Comparison of ENCODE assay signal across 21 cellular contexts in the genomic region with DNA sequence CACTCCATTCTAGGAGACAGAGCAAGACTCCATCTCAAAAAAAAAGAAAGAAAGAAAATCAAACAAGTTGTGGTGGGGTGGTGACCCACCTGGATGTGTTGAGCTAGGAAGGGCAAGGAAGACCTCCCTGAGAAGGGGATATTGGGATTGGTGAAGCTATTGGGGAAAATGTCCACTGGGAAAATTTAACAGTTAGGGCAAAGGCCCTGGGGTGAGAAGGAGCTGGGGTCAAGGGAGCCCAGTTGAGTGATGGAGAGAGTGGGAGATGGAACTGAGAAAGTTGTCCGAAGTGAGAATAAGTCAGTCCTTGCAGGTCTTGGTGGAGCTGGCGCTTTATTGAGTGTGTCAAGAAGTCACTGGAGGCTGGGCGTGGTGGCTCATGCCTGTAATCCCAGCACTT. TPM values are rescaled to one million over a fixed set of nuclear protein-coding genes. Genes with fewer than 3 reads are reported as not detected.
DNase-seq lines count a peak whose midpoint lies in the region; ATAC-seq and TF ChIP-seq lines count a peak whose summit lies in the region.
"Had no signal": no experiment of that assay in that cellular context is flagged by ENCODE, and none has a peak within 500 bp of the region (broad histone marks: within the 10 kb centered on the region; RNA-seq: fewer than 3 reads in every experiment).

No MANE protein-coding gene starts in this region.

- H3K36me3 Mint-ChIP-seq in activated B cell treated with CpG ODN at 0.5 μM for 24 hours (ENCODE audit: low read depth): peaks cover 30% of the 10 kb centered on the region
- no peaks in the 10 kb centered on the region for H3K36me3 Mint-ChIP-seq in glutamatergic neuron (ENCODE audit: unreplicated experiment)
- peaks cover 17 to 32% of the 10 kb centered on the region in 2 donors for H3K36me3 Mint-ChIP-seq in stimulated activated naive B cell treated with anti-CD40 and anti-IgM and Interleukin-4, amounts not matched to agents 10 μg/mL and 1 μg/mL and 100 μg/mL, for 72 hours

- H3K27ac ChIP-seq in HEK293 (ENCODE audit: extremely low read depth, low read depth, low read length): no peak overlapping the region

- TF ChIP-seq CTCF in HEK293 (tag by site-specific recombination; IDR thresholded peaks at IDR 0.05): no peak
- TF ChIP-seq CTCF in activated B cell treated with CpG ODN at 0.5 μM for 24 hours (IDR thresholded peaks at IDR 0.05): no peak
- TF ChIP-seq CTCF in glutamatergic neuron (IDR thresholded peaks at IDR 0.05; ENCODE audit: partially characterized antibody, unreplicated experiment): no peak

- H3K4me3 ChIP-seq in HEK293 (ENCODE audit: low read depth, low read length): no peak overlapping the region

- H3K9me3 ChIP-seq in HEK293 (ENCODE audit: control insufficient read depth, insufficient read depth, low read depth, low read length): no peaks in the 10 kb centered on the region
- H3K9me3 ChIP-seq: SK-N-SH had no signal

- intact Hi-C loops in activated B cell treated with CpG ODN at 0.5 μM for 24 hours (cut with micrococcal nuclease): no loop called here

- H3K4me1 ChIP-seq in HEK293 (ENCODE audit: control insufficient read depth, insufficient read depth, low read length): peaks cover 9% of the 10 kb centered on the region

- no peak overlapping the region for H3K4me3 Mint-ChIP-seq in activated B cell treated with CpG ODN at 0.5 μM for 24 hours
- H3K4me3 Mint-ChIP-seq in glutamatergic neuron (ENCODE audit: unreplicated experiment): peak overlapping the region; percentile 4
- H3K4me3 Mint-ChIP-seq in stimulated activated naive B cell treated with anti-CD40 and anti-IgM and Interleukin-4, amounts not matched to agents 10 μg/mL and 1 μg/mL and 100 μg/mL, for 72 hours: no peak overlapping the region
- H3K4me3 Mint-ChIP-seq: CD4-positive, CD25-positive, alpha-beta regulatory T cell; H9 had no signal

- H3K27me3 Mint-ChIP-seq in activated B cell treated with CpG ODN at 0.5 μM for 24 hours: no peaks in the 10 kb centered on the region
- peaks cover 12% of the 10 kb centered on the region for H3K27me3 Mint-ChIP-seq in glutamatergic neuron (ENCODE audit: unreplicated experiment)
- H3K27me3 Mint-ChIP-seq in stimulated activated naive B cell treated with anti-CD40 and anti-IgM and Interleukin-4, amounts not matched to agents 10 μg/mL and 1 μg/mL and 100 μg/mL, for 72 hours: no peaks in the 10 kb centered on the region

- peaks cover 20 to 21% of the 10 kb centered on the region in 2 experiments for H3K36me3 ChIP-seq in HEK293 (ENCODE audit: control insufficient read depth in 2 of 2, insufficient read depth in 1 of 2, low read length in 2 of 2)

- ATAC-seq in activated B cell treated with CpG ODN at 0.5 μM for 24 hours (ENCODE audit: low read depth): no peak
- ATAC-seq in stimulated activated naive B cell treated with anti-CD40 and anti-IgM and Interleukin-4, amounts not matched to agents 10 μg/mL and 1 μg/mL and 100 μg/mL, for 72 hours (replicated peaks): no peak
- ATAC-seq in HG03378 (IDR thresholded peaks at IDR 0.05; ENCODE audit: unreplicated experiment): no peak

- peak overlapping the region; percentile 39 for H3K27ac Mint-ChIP-seq in activated B cell treated with CpG ODN at 0.5 μM for 24 hours
- no peak overlapping the region for H3K27ac Mint-ChIP-seq in glutamatergic neuron (ENCODE audit: unreplicated experiment)
- H3K27ac Mint-ChIP-seq in stimulated activated naive B cell treated with anti-CD40 and anti-IgM and Interleukin-4, amounts not matched to agents 10 μg/mL and 1 μg/mL and 100 μg/mL, for 72 hours: peak overlapping the region; percentile 47
- H3K27ac Mint-ChIP-seq: CD4-positive, CD25-positive, alpha-beta regulatory T cell had no signal

- POLR2A ChIA-PET in HEK293 (lab: Yijun Ruan, JAX): interaction anchor here (1.0 to 17.1 kb wide), 3 partner anchors 14 to 161 kb away, joined by 3 to 428 read pairs (median 3); partner anchors contain the start of gene SERTAD1
- POLR2A ChIA-PET in activated B cell treated with CpG ODN at 0.5 μM for 24 hours (lab: Charles Lee): interaction anchor here (1.0 to 1.4 kb wide), 2 partner anchors 11 to 18 kb away, joined by 5 to 8 read pairs; no protein-coding TSS in a partner anchor

- H3K9me3 Mint-ChIP-seq in activated B cell treated with CpG ODN at 0.5 μM for 24 hours (no peaks in the 10 kb centered on the region), glutamatergic neuron (ENCODE audit: unreplicated experiment) (peaks cover 6% of the 10 kb centered on the region)
- H3K9me3 Mint-ChIP-seq in stimulated activated naive B cell treated with anti-CD40 and anti-IgM and Interleukin-4, amounts not matched to agents 10 μg/mL and 1 μg/mL and 100 μg/mL, for 72 hours: no peaks in the 10 kb centered on the region
- H3K9me3 Mint-ChIP-seq: CD4-positive, CD25-positive, alpha-beta regulatory T cell had no signal

- peaks cover 57% of the 10 kb centered on the region for H3K4me1 Mint-ChIP-seq in activated B cell treated with CpG ODN at 0.5 μM for 24 hours
- peaks cover 9% of the 10 kb centered on the region for H3K4me1 Mint-ChIP-seq in glutamatergic neuron (ENCODE audit: low read depth, unreplicated experiment)
- H3K4me1 Mint-ChIP-seq in stimulated activated naive B cell treated with anti-CD40 and anti-IgM and Interleukin-4, amounts not matched to agents 10 μg/mL and 1 μg/mL and 100 μg/mL, for 72 hours: peaks cover 26 to 61% of the 10 kb centered on the region in 2 donors

- DNase-seq in activated B cell treated with CpG ODN at 0.5 μM for 24 hours: no peak
- no peak for DNase-seq in glutamatergic neuron
- DNase-seq in stimulated activated naive B cell treated with anti-CD40 and anti-IgM and Interleukin-4, amounts not matched to agents 10 μg/mL and 1 μg/mL and 100 μg/mL, for 72 hours: no peak
- no peak for DNase-seq in NCI-H510A treated with DMSO at 0.1 percent for 48 hours (lab: John Stamatoyannopoulos, UW)
- no peak for DNase-seq in COLO668 (lab: John Stamatoyannopoulos, UW; ENCODE audit: unreplicated experiment)
- DNase-seq: ACHN; Calu3; CD4-positive, CD25-positive, alpha-beta regulatory T cell; GF-D8; H9; NCI-H1092 treated with DMSO at 0.1 percent for 48 hours; NCI-H146; NCI-H2029 treated with DMSO at 0.1 percent for 48 hours; NCI-H2171; NCI-H446 treated with DMSO at 0.1 percent for 48 hours; NCI-H748 treated with DMSO at 0.1 percent for 48 hours; OCI-M1; SHP77 treated with DMSO at 0.1 percent for 48 hours; SK-N-SH had no signal

- CTCF ChIA-PET in HEK293 (lab: Yijun Ruan, JAX): interaction anchor here (1.0 to 2.7 kb wide), 6 partner anchors 12 to 196 kb away, joined by 4 to 17 read pairs (median 8); partner anchors contain the start of gene SERTAD1
- CTCF ChIA-PET in activated B cell treated with CpG ODN at 0.5 μM for 24 hours (lab: Charles Lee): no interaction called here

TF ChIP-seq in HEK293, 187 proteins besides CTCF, POLR2A, EP300 and RAD21:
- TF ChIP-seq ZNF623 (tag by site-specific recombination; IDR thresholded peaks at IDR 0.05) (peak; percentile 96), ZNF510 (tag by site-specific recombination; IDR thresholded peaks at IDR 0.05; ENCODE audit: insufficient replicate concordance) (no peak), ZNF600 (tag by site-specific recombination; IDR thresholded peaks at IDR 0.05) (peak; percentile 40; the same call in 1 of the 2 replicates)

RNA-seq across cellular contexts. Expression of gene SERTAD3, which starts 5.9 kb away (rescaled TPM):
- total RNA-seq in activated B cell treated with CpG ODN at 0.5 μM for 24 hours: 43.5 and 48.4 TPM in 2 replicates
- total RNA-seq in glutamatergic neuron (ENCODE audit: unreplicated experiment): 30.1 TPM

RNA-seq across cellular contexts. Expression of gene SERTAD1, which starts 12.5 kb away (rescaled TPM):
- total RNA-seq in activated B cell treated with CpG ODN at 0.5 μM for 24 hours: 13.4 and 13.9 TPM in 2 replicates
- 3.6 TPM for total RNA-seq in glutamatergic neuron (ENCODE audit: unreplicated experiment)

RNA-seq across cellular contexts. Expression of gene PRX, which starts 25.1 kb away (rescaled TPM):
- total RNA-seq in activated B cell treated with CpG ODN at 0.5 μM for 24 hours (1.4 and 1.7 TPM in 2 replicates), glutamatergic neuron (ENCODE audit: unreplicated experiment) (4.7 TPM)

RNA-seq across cellular contexts. Expression of gene BLVRB, which starts 27.3 kb away (rescaled TPM):
- total RNA-seq in activated B cell treated with CpG ODN at 0.5 μM for 24 hours (12.3 and 14.6 TPM in 2 replicates), glutamatergic neuron (ENCODE audit: unreplicated experiment) (7.2 TPM)

RNA-seq across cellular contexts. Expression of gene SPTBN4, which starts 28.5 kb away (rescaled TPM):
- total RNA-seq in activated B cell treated with CpG ODN at 0.5 μM for 24 hours: 0.20 and 0.49 TPM in 2 replicates
- total RNA-seq in glutamatergic neuron (ENCODE audit: unreplicated experiment): 161 TPM
- total RNA-seq: CD4-positive, CD25-positive, alpha-beta regulatory T cell had no signal
